9 cellular contexts compared by ENCODE assay signal in genomic region chr17:64534187-64534586, GRCh38. TPM values are rescaled to one million over a fixed set of nuclear protein-coding genes. Genes with fewer than 3 reads are reported as not detected.
DNase-seq lines count a peak whose midpoint lies in the region; ATAC-seq and TF ChIP-seq lines count a peak whose summit lies in the region.
"Had no signal": no experiment of that assay in that cellular context is flagged by ENCODE, and none has a peak within 500 bp of the region (broad histone marks: within the 10 kb centered on the region; RNA-seq: fewer than 3 reads in every experiment).

No MANE protein-coding gene starts in this region.

- H3K9me3 ChIP-seq in A673 (ENCODE audit: low read depth, low read length, poor library complexity, severe bottlenecking) = no peaks in the 10 kb centered on the region

- no TSS peak for BruUV-seq in A673 (replicated peaks; lab: Mats Ljungman, UMichigan)

- H3K4me1 ChIP-seq in A673 (ENCODE audit: insufficient read depth, low read length, poor library complexity, severe bottlenecking) = no peaks in the 10 kb centered on the region
- H3K4me1 ChIP-seq in foreskin keratinocyte = no peaks in the 10 kb centered on the region

- no peak for ATAC-seq in foreskin keratinocyte
- no peak for ATAC-seq in GM19395 (IDR thresholded peaks at IDR 0.05; ENCODE audit: unreplicated experiment)

- POLR2A ChIA-PET in A673 (lab: Charles Lee; ENCODE audit: low non-redundant PET) = no interaction called here

- DNase-seq in A673 (ENCODE audit: low spot score) = peak; percentile 18
- peak; percentile 33 for DNase-seq in SW480 (ENCODE audit: low spot score)
- DNase-seq in foreskin keratinocyte = no peak
- DNase-seq in NCI-H774 (lab: John Stamatoyannopoulos, UW) = no peak
- DNase-seq in posterior cingulate gyrus = no peak
- no peak for DNase-seq in H4 (ENCODE audit: low spot score)
- DNase-seq: mesendoderm had no signal

- H3K27ac ChIP-seq in A673 (ENCODE audit: low read depth, low read length, poor library complexity, severe bottlenecking) = no peak overlapping the region
- no peak overlapping the region for H3K27ac ChIP-seq in foreskin keratinocyte

- intact Hi-C loops in A673 (cut with micrococcal nuclease; ENCODE audit: unreplicated experiment) = no loop called here
- intact Hi-C loops in posterior cingulate gyrus (cut with DNase I) = no loop called here

- H3K27me3 ChIP-seq in A673 (replicated peaks; ENCODE audit: insufficient read depth, low read depth, low read length, poor library complexity) (no peaks in the 10 kb centered on the region), foreskin keratinocyte (no peaks in the 10 kb centered on the region)

- H3K4me3 ChIP-seq in A673 (ENCODE audit: low read depth, low read length, poor library complexity, severe bottlenecking) = no peak overlapping the region

- CTCF ChIA-PET in A673 (lab: Charles Lee) = interaction anchor here (0.6 kb wide), 1 partner anchor 244 kb away, joined by 3 read pairs; no protein-coding TSS in a partner anchor

- peaks cover 86% of the 10 kb centered on the region for H3K36me3 ChIP-seq in A673 (ENCODE audit: insufficient read depth, low read length, poor library complexity, severe bottlenecking)

- TF ChIP-seq CTCF in A673 (conservative IDR thresholded peaks at IDR 0.05; ENCODE audit: low read depth, low read length) = no peak; the same call in 1 of the 2 replicates
- peak; percentile 33; the same call in 1 of the 3 replicates for TF ChIP-seq CTCF in GM12872 (IDR thresholded peaks at IDR 0.05; ENCODE audit: insufficient read depth, low read depth, low read length)
- peak; percentile 43 for TF ChIP-seq CTCF in foreskin keratinocyte (conservative IDR thresholded peaks at IDR 0.05)

RNA-seq across cellular contexts. Expression of gene CEP95, which starts 27.4 kb away (rescaled TPM):
- 66.8 and 72.9 TPM in 2 replicates for total RNA-seq in A673 (2021)
- total RNA-seq in foreskin keratinocyte = 23.6 and 24.6 TPM in 2 replicates
- 13.0 and 14.0 TPM in 2 replicates for polyA plus RNA-seq in foreskin keratinocyte
- 23.3 and 24.6 TPM in 2 replicates for total RNA-seq in H4 (2014; rRNA removed; shearing (Covaris generic))

RNA-seq across cellular contexts. Expression of gene DDX5, which starts 28.1 kb away (rescaled TPM):
- total RNA-seq in A673 (2021) (867 and 911 TPM in 2 replicates), foreskin keratinocyte (386 and 387 TPM in 2 replicates)
- polyA plus RNA-seq in foreskin keratinocyte = 236 and 262 TPM in 2 replicates
- 217 TPM in 2 replicates for total RNA-seq in H4 (2014; rRNA removed; shearing (Covaris generic))

RNA-seq across cellular contexts. Expression of gene POLG2, which starts 37.3 kb away (rescaled TPM):
- total RNA-seq in A673 (2021) (25.6 and 31.5 TPM in 2 replicates), foreskin keratinocyte (9.3 and 11.0 TPM in 2 replicates)
- polyA plus RNA-seq in foreskin keratinocyte = 6.4 and 7.8 TPM in 2 replicates
- 11.8 and 40.1 TPM in 2 replicates for total RNA-seq in H4 (2014; rRNA removed; shearing (Covaris generic))

Comparison
In these comparisons a context has a peak if more than half of its experiments do, and no peak if none do; other contexts are left out.
1. DNase-seq: peak in A673 (single experiment) and SW480 (single experiment); none in foreskin keratinocyte (0 of 2), NCI-H774 (single experiment), posterior cingulate gyrus (0 of 10) and H4 (single experiment).